10 cellular contexts compared by ENCODE assay signal in genomic region chr1:39387452-39387851, GRCh38.
DNase-seq lines count a peak whose midpoint lies in the region; ATAC-seq, FAIRE-seq and TF ChIP-seq lines count a peak whose summit lies in the region.
"Had no signal": no experiment of that assay in that cellular context is flagged by ENCODE, and none has a peak within 500 bp of the region (broad histone marks: within the 10 kb centered on the region; RNA-seq: fewer than 3 reads in every experiment).

No MANE protein-coding gene starts in this region.

- H3K79me2 ChIP-seq in K562 (ENCODE audit: control insufficient read depth, insufficient read depth, low read length) (peaks cover 51% of the 10 kb centered on the region), mesendoderm (ENCODE audit: control insufficient read depth, insufficient read depth, low read length) (peaks cover 6% of the 10 kb centered on the region)

- in situ Hi-C loops in K562 (cut with MboI): no loop called here

- ATAC-seq in K562: peak; percentile 24

- FAIRE-seq in HTR-8/SVneo (lab: Jason Lieb, UNC) (no peak), K562 (lab: Jason Lieb, UNC) (no peak)

- H2AK5ac ChIP-seq in mesendoderm (ENCODE audit: low read length): no peak overlapping the region

- H2BK120ac ChIP-seq in mesendoderm (ENCODE audit: low read depth, low read length): no peak overlapping the region

- H3K4ac ChIP-seq in mesendoderm (ENCODE audit: low read depth, low read length): no peak overlapping the region

- H4K5ac ChIP-seq in mesendoderm (ENCODE audit: low read length): no peak overlapping the region

- H4K8ac ChIP-seq in mesendoderm (ENCODE audit: low read depth, low read length): no peak overlapping the region

- H3K56ac ChIP-seq in mesendoderm (ENCODE audit: low read length): no peak overlapping the region

- POLR2A ChIA-PET in BJ (lab: Charles Lee) (interaction anchor here (0.7 to 1.3 kb wide), 2 partner anchors 23 to 28 kb away, joined by 3 to 4 read pairs; no protein-coding TSS in a partner anchor), K562 (lab: Yijun Ruan, JAX) (interaction anchor here (0.5 to 2.0 kb wide), 12 partner anchors 9 to 1305 kb away, joined by 3 to 7 read pairs (median 3); no protein-coding TSS in a partner anchor)

- WGBS in K562 (ENCODE audit: insufficient coverage, low coverage, missing lambda C conversion rate): 53% methylated on average over 4 of the region's 4 CpGs
- WGBS in mesendoderm (ENCODE audit: extremely low coverage, insufficient coverage, low lambda C conversion rate): no CpG with 5 or more reads among the region's 4 CpGs

- H3K4me2 ChIP-seq in K562 (ENCODE audit: insufficient read depth, low read length): 0 out of 2 replicates have a peak overlapping the region, but pooled peaks have one; percentile 38
- no peak overlapping the region for H3K4me2 ChIP-seq in mesendoderm (ENCODE audit: low read length)
- H3K4me2 ChIP-seq: KMS-11 had no signal

- H3K18ac ChIP-seq in mesendoderm (ENCODE audit: low read length): no peak overlapping the region

- H3K27me3 ChIP-seq in BJ (ENCODE audit: control insufficient read depth, insufficient read depth, low read length) (no peaks in the 10 kb centered on the region), K562 (ENCODE audit: control insufficient read depth in 2 of 2, insufficient read depth in 2 of 2, low read length in 2 of 2) (no peaks in the 10 kb centered on the region), mesendoderm (ENCODE audit: insufficient read depth, low read length, poor library complexity) (no peaks in the 10 kb centered on the region)

- H3K27ac ChIP-seq in K562 (ENCODE audit: extremely low read depth, low read depth, low read length): peak overlapping the region; percentile 51; the same call in 1 of the 3 replicates
- no peak overlapping the region for H3K27ac ChIP-seq in mesendoderm (ENCODE audit: low read depth, low read length)
- H3K27ac ChIP-seq: KMS-11 had no signal

- DNase-seq in BJ (ENCODE audit: low read depth) (no peak), HTR-8/SVneo (ENCODE audit: insufficient read length, low spot score) (peak; percentile 83), K562 (ENCODE audit: extremely low read depth in 1 of 4, low spot score in 3 of 4) (peak; percentile 51 to 68 (median 56)), mesendoderm (peak; percentile 85), SIG-M5 (lab: John Stamatoyannopoulos, UW) (no peak), NCI-H1092 treated with DMSO at 0.1 percent for 48 hours (lab: John Stamatoyannopoulos, UW) (no peak), NK-92 (lab: John Stamatoyannopoulos, UW; ENCODE audit: unreplicated experiment) (no peak)
- no peak for DNase-seq in stimulated activated CD4-positive, alpha-beta T cell treated with anti-CD3 and anti-CD28 coated beads, Interleukin-4, amount 100 ng/mL, for 4 hours
- DNase-seq: activated CD4-positive, alpha-beta T cell treated with anti-CD3 and anti-CD28 coated beads for 1 hour had no signal

- H2BK5ac ChIP-seq in mesendoderm (ENCODE audit: low read length): no peak overlapping the region

- TF ChIP-seq EP300 in K562 (IDR thresholded peaks at IDR 0.05; ENCODE audit: low read length): no peak

- no peaks in the 10 kb centered on the region for H3K9me1 ChIP-seq in K562 (ENCODE audit: control insufficient read depth, insufficient read depth, low read length)

- H3K9ac ChIP-seq in K562 (ENCODE audit: insufficient read depth in 1 of 2, low read depth in 2 of 2, low read length in 2 of 2) (peak overlapping the region in 1 of 2 experiments; percentile 1; a peak in 1 of 4 replicates), mesendoderm (ENCODE audit: low read length) (no peak overlapping the region)
- H3K9ac ChIP-seq: KMS-11 had no signal

- H3K9me3 ChIP-seq in K562 (replicated peaks; ENCODE audit: control insufficient read depth, insufficient read depth, low read depth, low read length): no peaks in the 10 kb centered on the region

- peaks cover 32 to 60% of the 10 kb centered on the region in 2 experiments for H3K4me1 ChIP-seq in K562 (replicated peaks in 1 of 2; ENCODE audit: control insufficient read depth in 2 of 2, insufficient read depth in 2 of 2, low read length in 2 of 2)
- H3K4me1 ChIP-seq in mesendoderm (ENCODE audit: control insufficient read depth, low read depth, low read length): peaks cover 7% of the 10 kb centered on the region

- TF ChIP-seq RAD21 in K562 (CRISPR knock-in tag; conservative IDR thresholded peaks at IDR 0.05 in 1 of 2, IDR thresholded peaks at IDR 0.05 in 1 of 2): peak in 1 of 2 experiments; percentile 72; a peak in 2 of 4 replicates

- H3K79me1 ChIP-seq in mesendoderm (ENCODE audit: low read length): no peaks in the 10 kb centered on the region

- H3K4me3 ChIP-seq in BJ (ENCODE audit: low read depth, low read length) (no peak overlapping the region), K562 (no peak overlapping the region), mesendoderm (ENCODE audit: low read length) (no peak overlapping the region)

- CTCF ChIA-PET in BJ (lab: Yijun Ruan, JAX) (interaction anchor here (0.8 to 4.4 kb wide), 12 partner anchors 10 to 289 kb away, joined by 3 to 39 read pairs (median 4); no protein-coding TSS in a partner anchor), K562 (lab: Yijun Ruan, JAX; ENCODE audit: low intra/inter-chr PET ratio) (no interaction called here)

- TSS peak; percentile 26 for BruUV-seq in K562 (replicated peaks; lab: Mats Ljungman, UMichigan)

- H3K23ac ChIP-seq in mesendoderm (ENCODE audit: low read length): no peak overlapping the region

- H2BK15ac ChIP-seq in mesendoderm (replicated peaks; ENCODE audit: low read depth): no peak overlapping the region

- TF ChIP-seq CTCF in BJ (IDR thresholded peaks at IDR 0.05; ENCODE audit: insufficient read depth, low read depth, low read length) (peak; percentile 57), K562 (IDR thresholded peaks at IDR 0.05 in 2 of 3, conservative IDR thresholded peaks at IDR 0.05 in 1 of 3; ENCODE audit: insufficient read depth in 2 of 3, low read depth in 1 of 3, low read length in 3 of 3) (peak; percentile 42 to 62 (median 58); a peak in 5 of 6 replicates)

- H3K36me3 ChIP-seq in BJ (ENCODE audit: control insufficient read depth, insufficient read depth, low read length) (peaks cover 6% of the 10 kb centered on the region), K562 (ENCODE audit: control insufficient read depth, insufficient read depth, low read length) (peaks cover 53% of the 10 kb centered on the region), mesendoderm (ENCODE audit: control insufficient read depth, insufficient read depth, low read length) (peaks cover 7% of the 10 kb centered on the region)

- H4K20me1 ChIP-seq in K562 (replicated peaks; ENCODE audit: control insufficient read depth, insufficient read depth, low read length): no peaks in the 10 kb centered on the region

- intact Hi-C loops in K562 (cut with micrococcal nuclease): loop anchor here (1.0 to 2.0 kb wide), 2 partner anchors 121 to 281 kb away; no protein-coding TSS in a partner anchor

- no peak overlapping the region for H2AFZ ChIP-seq in K562 (ENCODE audit: low read depth, low read length)

- TF ChIP-seq POLR2A in K562 (conservative IDR thresholded peaks at IDR 0.05): no peak

TF ChIP-seq in K562, 482 proteins besides CTCF, POLR2A, EP300 and RAD21 (continues in another document):
- TF ChIP-seq SMC3 (conservative IDR thresholded peaks at IDR 0.05; ENCODE audit: insufficient read depth, low read depth, low read length): peak; percentile 36; the same call in 1 of the 2 replicates
- no peak for TF ChIP-seq GTF2E2 (tag; IDR thresholded peaks at IDR 0.05)
- TF ChIP-seq HMGN3 (IDR thresholded peaks at IDR 0.05; ENCODE audit: borderline replicate concordance, extremely low read depth, insufficient read length, low read depth, low read length): no peak
- TF ChIP-seq ELF4 (CRISPR knock-in tag; IDR thresholded peaks at IDR 0.05): no peak
- peak; percentile 21; the same call in 1 of the 2 replicates for TF ChIP-seq TEAD4 (IDR thresholded peaks at IDR 0.05; ENCODE audit: low read length)
- TF ChIP-seq TEAD4 (CRISPR knock-in tag; IDR thresholded peaks at IDR 0.05; ENCODE audit: borderline replicate concordance): no peak
- peak; percentile 53; the same call in 1 of the 2 replicates for TF ChIP-seq TCF7L2 (IDR thresholded peaks at IDR 0.05; ENCODE audit: low read depth, low read length)
- 0 out of 2 replicates have a peak, but pooled peaks have one; percentile 23 for TF ChIP-seq DPF2 (IDR thresholded peaks at IDR 0.05)
- peak; percentile 56; the same call in 1 of the 2 replicates for TF ChIP-seq JUND (IDR thresholded peaks at IDR 0.05; ENCODE audit: borderline replicate concordance, low read depth, low read length)
- TF ChIP-seq JUND (tag; IDR thresholded peaks at IDR 0.05; ENCODE audit: borderline replicate concordance, low read depth, low read length): no peak
- no peak for TF ChIP-seq PKNOX1 (IDR thresholded peaks at IDR 0.05)
- 0 out of 2 replicates have a peak, but pooled peaks have one; percentile 19 for TF ChIP-seq NFATC3 (IDR thresholded peaks at IDR 0.05)
- no peak for TF ChIP-seq ZNF311 (CRISPR knock-in tag; IDR thresholded peaks at IDR 0.05)
- TF ChIP-seq FOSL1 (tag; conservative IDR thresholded peaks at IDR 0.05): peak; percentile 72
- 0 out of 2 replicates have a peak, but pooled peaks have one; percentile 26 for TF ChIP-seq ATF3 (IDR thresholded peaks at IDR 0.05)
- TF ChIP-seq ATF3 (CRISPR knock-in tag; conservative IDR thresholded peaks at IDR 0.05): no peak
- no peak for TF ChIP-seq RFX5 (IDR thresholded peaks at IDR 0.05; ENCODE audit: low read depth, low read length)

Comparison
In these comparisons a context has a peak if more than half of its experiments do, and no peak if none do; other contexts are left out.
1. DNase-seq: peak in HTR-8/SVneo (single experiment), K562 (4 of 4) and mesendoderm (single experiment); none in BJ (single experiment), stimulated activated CD4-positive, alpha-beta T cell treated with anti-CD3 and anti-CD28 coated beads, Interleukin-4, amount 100 ng/mL, for 4 hours (0 of 2), SIG-M5 (single experiment), NCI-H1092 treated with DMSO at 0.1 percent for 48 hours (single experiment) and NK-92 (single experiment).